ENCODE assay signal across 1 cellular context in genomic region chr17:75003957-75004355, GRCh38.
A peak's percentile ranks its signal among the peaks of the same experiment; 100 is the strongest.
TF ChIP-seq lines count a peak whose summit lies in the region.

No MANE protein-coding gene starts in this region.

TF ChIP-seq in K562, 482 proteins besides CTCF, POLR2A, EP300 and RAD21:
- no peak for TF ChIP-seq ZBTB11 (CRISPR knock-in tag; IDR thresholded peaks at IDR 0.05)
- TF ChIP-seq ZBTB33 (CRISPR knock-in tag; IDR thresholded peaks at IDR 0.05) = peak; percentile 49; the same call in 1 of the 2 replicates
TF ChIP-seq in K562: peak in this region for 1.
